In the genomic region with DNA sequence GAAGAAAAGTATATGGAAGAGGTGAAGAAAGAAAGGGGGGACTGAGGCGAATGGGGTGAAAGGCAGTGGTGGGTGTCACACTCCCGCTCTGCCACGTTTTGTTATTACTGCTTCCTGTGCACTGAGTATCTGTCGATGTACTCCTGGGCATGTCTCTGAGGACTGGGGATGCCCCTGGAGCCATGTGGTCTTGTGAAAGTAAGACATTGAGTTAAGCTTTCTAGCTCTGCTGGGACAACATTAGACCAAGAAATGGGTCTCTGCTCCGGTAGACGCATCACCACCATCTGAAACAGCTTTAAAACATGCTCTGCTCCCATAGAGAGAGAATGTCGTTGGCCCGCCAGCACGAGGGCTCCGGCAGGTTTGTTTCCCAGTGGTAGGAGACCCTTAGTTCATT, we compare ENCODE assay signal across 1 cellular context.
TF ChIP-seq lines count a peak whose summit lies in the region.

No MANE protein-coding gene starts in this region.

TF ChIP-seq in GM23338, 12 proteins besides CTCF, POLR2A, EP300 and RAD21 (continued from another document):
- TF ChIP-seq, protein P1, sequence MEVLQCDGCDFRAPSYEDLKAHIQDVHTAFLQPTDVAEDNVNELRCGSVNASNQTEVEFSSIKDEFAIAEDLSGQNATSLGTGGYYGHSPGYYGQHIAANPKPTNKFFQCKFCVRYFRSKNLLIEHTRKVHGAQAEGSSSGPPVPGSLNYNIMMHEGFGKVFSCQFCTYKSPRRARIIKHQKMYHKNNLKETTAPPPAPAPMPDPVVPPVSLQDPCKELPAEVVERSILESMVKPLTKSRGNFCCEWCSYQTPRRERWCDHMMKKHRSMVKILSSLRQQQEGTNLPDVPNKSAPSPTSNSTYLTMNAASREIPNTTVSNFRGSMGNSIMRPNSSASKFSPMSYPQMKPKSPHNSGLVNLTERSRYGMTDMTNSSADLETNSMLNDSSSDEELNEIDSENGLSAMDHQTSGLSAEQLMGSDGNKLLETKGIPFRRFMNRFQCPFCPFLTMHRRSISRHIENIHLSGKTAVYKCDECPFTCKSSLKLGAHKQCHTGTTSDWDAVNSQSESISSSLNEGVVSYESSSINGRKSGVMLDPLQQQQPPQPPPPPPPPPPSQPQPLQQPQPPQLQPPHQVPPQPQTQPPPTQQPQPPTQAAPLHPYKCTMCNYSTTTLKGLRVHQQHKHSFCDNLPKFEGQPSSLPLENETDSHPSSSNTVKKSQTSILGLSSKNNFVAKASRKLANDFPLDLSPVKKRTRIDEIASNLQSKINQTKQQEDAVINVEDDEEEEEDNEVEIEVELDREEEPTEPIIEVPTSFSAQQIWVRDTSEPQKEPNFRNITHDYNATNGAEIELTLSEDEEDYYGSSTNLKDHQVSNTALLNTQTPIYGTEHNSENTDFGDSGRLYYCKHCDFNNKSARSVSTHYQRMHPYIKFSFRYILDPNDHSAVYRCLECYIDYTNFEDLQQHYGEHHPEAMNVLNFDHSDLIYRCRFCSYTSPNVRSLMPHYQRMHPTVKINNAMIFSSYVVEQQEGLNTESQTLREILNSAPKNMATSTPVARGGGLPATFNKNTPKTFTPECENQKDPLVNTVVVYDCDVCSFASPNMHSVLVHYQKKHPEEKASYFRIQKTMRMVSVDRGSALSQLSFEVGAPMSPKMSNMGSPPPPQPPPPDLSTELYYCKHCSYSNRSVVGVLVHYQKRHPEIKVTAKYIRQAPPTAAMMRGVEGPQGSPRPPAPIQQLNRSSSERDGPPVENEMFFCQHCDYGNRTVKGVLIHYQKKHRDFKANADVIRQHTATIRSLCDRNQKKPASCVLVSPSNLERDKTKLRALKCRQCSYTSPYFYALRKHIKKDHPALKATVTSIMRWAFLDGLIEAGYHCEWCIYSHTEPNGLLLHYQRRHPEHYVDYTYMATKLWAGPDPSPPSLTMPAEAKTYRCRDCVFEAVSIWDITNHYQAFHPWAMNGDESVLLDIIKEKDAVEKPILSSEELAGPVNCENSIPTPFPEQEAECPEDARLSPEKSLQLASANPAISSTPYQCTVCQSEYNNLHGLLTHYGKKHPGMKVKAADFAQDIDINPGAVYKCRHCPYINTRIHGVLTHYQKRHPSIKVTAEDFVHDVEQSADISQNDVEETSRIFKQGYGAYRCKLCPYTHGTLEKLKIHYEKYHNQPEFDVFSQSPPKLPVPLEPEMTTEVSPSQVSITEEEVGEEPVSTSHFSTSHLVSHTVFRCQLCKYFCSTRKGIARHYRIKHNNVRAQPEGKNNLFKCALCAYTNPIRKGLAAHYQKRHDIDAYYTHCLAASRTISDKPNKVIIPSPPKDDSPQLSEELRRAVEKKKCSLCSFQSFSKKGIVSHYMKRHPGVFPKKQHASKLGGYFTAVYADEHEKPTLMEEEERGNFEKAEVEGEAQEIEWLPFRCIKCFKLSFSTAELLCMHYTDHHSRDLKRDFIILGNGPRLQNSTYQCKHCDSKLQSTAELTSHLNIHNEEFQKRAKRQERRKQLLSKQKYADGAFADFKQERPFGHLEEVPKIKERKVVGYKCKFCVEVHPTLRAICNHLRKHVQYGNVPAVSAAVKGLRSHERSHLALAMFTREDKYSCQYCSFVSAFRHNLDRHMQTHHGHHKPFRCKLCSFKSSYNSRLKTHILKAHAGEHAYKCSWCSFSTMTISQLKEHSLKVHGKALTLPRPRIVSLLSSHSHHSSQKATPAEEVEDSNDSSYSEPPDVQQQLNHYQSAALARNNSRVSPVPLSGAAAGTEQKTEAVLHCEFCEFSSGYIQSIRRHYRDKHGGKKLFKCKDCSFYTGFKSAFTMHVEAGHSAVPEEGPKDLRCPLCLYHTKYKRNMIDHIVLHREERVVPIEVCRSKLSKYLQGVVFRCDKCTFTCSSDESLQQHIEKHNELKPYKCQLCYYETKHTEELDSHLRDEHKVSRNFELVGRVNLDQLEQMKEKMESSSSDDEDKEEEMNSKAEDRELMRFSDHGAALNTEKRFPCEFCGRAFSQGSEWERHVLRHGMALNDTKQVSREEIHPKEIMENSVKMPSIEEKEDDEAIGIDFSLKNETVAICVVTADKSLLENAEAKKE (CRISPR knock-in tag; IDR thresholded peaks at IDR 0.05) = no peak
- TF ChIP-seq EZH2phosphoT487 (IDR thresholded peaks at IDR 0.05; ENCODE audit: unreplicated experiment) (no peak), ZNF331 (CRISPR knock-in tag; IDR thresholded peaks at IDR 0.05; ENCODE audit: low read depth) (no peak), STAT1 (IDR thresholded peaks at IDR 0.05; ENCODE audit: unreplicated experiment) (no peak), NANOG (IDR thresholded peaks at IDR 0.05; ENCODE audit: borderline replicate concordance) (no peak)
- TF ChIP-seq, protein P2, sequence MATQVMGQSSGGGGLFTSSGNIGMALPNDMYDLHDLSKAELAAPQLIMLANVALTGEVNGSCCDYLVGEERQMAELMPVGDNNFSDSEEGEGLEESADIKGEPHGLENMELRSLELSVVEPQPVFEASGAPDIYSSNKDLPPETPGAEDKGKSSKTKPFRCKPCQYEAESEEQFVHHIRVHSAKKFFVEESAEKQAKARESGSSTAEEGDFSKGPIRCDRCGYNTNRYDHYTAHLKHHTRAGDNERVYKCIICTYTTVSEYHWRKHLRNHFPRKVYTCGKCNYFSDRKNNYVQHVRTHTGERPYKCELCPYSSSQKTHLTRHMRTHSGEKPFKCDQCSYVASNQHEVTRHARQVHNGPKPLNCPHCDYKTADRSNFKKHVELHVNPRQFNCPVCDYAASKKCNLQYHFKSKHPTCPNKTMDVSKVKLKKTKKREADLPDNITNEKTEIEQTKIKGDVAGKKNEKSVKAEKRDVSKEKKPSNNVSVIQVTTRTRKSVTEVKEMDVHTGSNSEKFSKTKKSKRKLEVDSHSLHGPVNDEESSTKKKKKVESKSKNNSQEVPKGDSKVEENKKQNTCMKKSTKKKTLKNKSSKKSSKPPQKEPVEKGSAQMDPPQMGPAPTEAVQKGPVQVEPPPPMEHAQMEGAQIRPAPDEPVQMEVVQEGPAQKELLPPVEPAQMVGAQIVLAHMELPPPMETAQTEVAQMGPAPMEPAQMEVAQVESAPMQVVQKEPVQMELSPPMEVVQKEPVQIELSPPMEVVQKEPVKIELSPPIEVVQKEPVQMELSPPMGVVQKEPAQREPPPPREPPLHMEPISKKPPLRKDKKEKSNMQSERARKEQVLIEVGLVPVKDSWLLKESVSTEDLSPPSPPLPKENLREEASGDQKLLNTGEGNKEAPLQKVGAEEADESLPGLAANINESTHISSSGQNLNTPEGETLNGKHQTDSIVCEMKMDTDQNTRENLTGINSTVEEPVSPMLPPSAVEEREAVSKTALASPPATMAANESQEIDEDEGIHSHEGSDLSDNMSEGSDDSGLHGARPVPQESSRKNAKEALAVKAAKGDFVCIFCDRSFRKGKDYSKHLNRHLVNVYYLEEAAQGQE (IDR thresholded peaks at IDR 0.05; ENCODE audit: unreplicated experiment) = no peak
